1 cellular context compared by ENCODE assay signal in the genomic region with DNA sequence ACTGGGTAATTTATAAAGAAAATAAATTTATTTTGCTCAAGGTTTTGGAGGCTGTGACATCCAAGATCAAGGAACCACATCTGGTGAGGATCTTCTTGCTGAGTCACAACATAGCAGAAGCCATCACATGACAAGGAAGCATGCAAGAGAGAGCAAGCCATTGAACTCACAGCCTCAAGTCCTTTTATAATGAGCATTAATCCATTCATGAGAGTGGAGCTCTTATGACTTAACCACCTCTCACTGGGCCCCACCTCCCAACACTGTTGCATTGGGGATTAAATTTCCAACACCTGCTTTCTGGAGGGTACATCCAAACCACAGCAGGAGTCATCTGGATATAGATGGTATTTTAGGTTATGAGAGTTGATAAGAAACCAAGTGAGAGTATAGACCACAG.
TF ChIP-seq lines count a peak whose summit lies in the region.

No MANE protein-coding gene starts in this region.

TF ChIP-seq in K562, 482 proteins besides CTCF, POLR2A, EP300 and RAD21 (continued from another document):
- TF ChIP-seq CBX8 (IDR thresholded peaks at IDR 0.05; ENCODE audit: borderline replicate concordance, extremely low read depth, low read depth, low read length, poor library complexity, severe bottlenecking) (no peak), USF1 (CRISPR knock-in tag; IDR thresholded peaks at IDR 0.05) (peak; percentile 67), TCF3 (CRISPR knock-in tag; IDR thresholded peaks at IDR 0.05) (no peak), L3MBTL2 (IDR thresholded peaks at IDR 0.05) (peak; percentile 69), HNRNPUL1 (IDR thresholded peaks at IDR 0.05; ENCODE audit: low read length) (no peak), ZNF639 (CRISPR knock-in tag; conservative IDR thresholded peaks at IDR 0.05 in 1 of 2, IDR thresholded peaks at IDR 0.05 in 1 of 2) (0 out of 4 replicates have a peak, but pooled peaks of 1 of the 2 experiments have one; percentile 36), ZNF316 (IDR thresholded peaks at IDR 0.05) (peak; percentile 70), ELF2 (CRISPR knock-in tag; IDR thresholded peaks at IDR 0.05) (0 out of 2 replicates have a peak, but pooled peaks have one; percentile 45), KDM2B (CRISPR knock-in tag; IDR thresholded peaks at IDR 0.05) (no peak), ADNP (tag; IDR thresholded peaks at IDR 0.05) (no peak), TRIM24 (IDR thresholded peaks at IDR 0.05) (peak in 1 of 2 experiments; percentile 57; a peak in 1 of 4 replicates), USF2 (CRISPR knock-in tag; IDR thresholded peaks at IDR 0.05) (peak; percentile 68), ARNT (IDR thresholded peaks at IDR 0.05) (no peak), CBFA2T2 (conservative IDR thresholded peaks at IDR 0.05) (peak; percentile 22; the same call in 1 of the 2 replicates), JUND (IDR thresholded peaks at IDR 0.05; ENCODE audit: borderline replicate concordance, low read depth, low read length) (peak; percentile 54; the same call in 1 of the 2 replicates), JUND (tag; IDR thresholded peaks at IDR 0.05; ENCODE audit: borderline replicate concordance, low read depth, low read length) (no peak; the same call in 2 of the 3 replicates), FOXK2 (conservative IDR thresholded peaks at IDR 0.05 in 1 of 2, IDR thresholded peaks at IDR 0.05 in 1 of 2; ENCODE audit: low read depth in 2 of 2) (no peak), BACH1 (tag; IDR thresholded peaks at IDR 0.05) (peak; percentile 88), E2F6 (IDR thresholded peaks at IDR 0.05; ENCODE audit: borderline replicate concordance in 1 of 2, extremely low read depth in 1 of 2, insufficient read depth in 1 of 2, insufficient read length in 1 of 2, low read depth in 1 of 2, low read length in 1 of 2, poor library complexity in 1 of 2, severe bottlenecking in 1 of 2) (no peak)
- TF ChIP-seq, protein P1, sequence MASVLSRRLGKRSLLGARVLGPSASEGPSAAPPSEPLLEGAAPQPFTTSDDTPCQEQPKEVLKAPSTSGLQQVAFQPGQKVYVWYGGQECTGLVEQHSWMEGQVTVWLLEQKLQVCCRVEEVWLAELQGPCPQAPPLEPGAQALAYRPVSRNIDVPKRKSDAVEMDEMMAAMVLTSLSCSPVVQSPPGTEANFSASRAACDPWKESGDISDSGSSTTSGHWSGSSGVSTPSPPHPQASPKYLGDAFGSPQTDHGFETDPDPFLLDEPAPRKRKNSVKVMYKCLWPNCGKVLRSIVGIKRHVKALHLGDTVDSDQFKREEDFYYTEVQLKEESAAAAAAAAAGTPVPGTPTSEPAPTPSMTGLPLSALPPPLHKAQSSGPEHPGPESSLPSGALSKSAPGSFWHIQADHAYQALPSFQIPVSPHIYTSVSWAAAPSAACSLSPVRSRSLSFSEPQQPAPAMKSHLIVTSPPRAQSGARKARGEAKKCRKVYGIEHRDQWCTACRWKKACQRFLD (CRISPR knock-in tag; IDR thresholded peaks at IDR 0.05) = peak; percentile 72; the same call in 1 of the 2 replicates
- TF ChIP-seq, protein P2, sequence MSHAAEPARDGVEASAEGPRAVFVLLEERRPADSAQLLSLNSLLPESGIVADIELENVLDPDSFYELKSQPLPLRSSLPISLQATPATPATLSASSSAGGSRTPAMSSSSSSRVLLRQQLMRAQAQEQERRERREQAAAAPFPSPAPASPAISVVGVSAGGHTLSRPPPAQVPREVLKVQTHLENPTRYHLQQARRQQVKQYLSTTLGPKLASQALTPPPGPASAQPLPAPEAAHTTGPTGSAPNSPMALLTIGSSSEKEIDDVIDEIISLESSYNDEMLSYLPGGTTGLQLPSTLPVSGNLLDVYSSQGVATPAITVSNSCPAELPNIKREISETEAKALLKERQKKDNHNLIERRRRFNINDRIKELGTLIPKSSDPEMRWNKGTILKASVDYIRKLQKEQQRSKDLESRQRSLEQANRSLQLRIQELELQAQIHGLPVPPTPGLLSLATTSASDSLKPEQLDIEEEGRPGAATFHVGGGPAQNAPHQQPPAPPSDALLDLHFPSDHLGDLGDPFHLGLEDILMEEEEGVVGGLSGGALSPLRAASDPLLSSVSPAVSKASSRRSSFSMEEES (CRISPR knock-in tag; IDR thresholded peaks at IDR 0.05) = peak; percentile 83
- TF ChIP-seq, protein P3, sequence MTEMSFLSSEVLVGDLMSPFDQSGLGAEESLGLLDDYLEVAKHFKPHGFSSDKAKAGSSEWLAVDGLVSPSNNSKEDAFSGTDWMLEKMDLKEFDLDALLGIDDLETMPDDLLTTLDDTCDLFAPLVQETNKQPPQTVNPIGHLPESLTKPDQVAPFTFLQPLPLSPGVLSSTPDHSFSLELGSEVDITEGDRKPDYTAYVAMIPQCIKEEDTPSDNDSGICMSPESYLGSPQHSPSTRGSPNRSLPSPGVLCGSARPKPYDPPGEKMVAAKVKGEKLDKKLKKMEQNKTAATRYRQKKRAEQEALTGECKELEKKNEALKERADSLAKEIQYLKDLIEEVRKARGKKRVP (CRISPR knock-in tag; IDR thresholded peaks at IDR 0.05) = peak; percentile 58; the same call in 1 of the 2 replicates
- TF ChIP-seq, protein P4, sequence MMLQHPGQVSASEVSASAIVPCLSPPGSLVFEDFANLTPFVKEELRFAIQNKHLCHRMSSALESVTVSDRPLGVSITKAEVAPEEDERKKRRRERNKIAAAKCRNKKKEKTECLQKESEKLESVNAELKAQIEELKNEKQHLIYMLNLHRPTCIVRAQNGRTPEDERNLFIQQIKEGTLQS (IDR thresholded peaks at IDR 0.05) = 0 out of 2 replicates have a peak, but pooled peaks have one; percentile 45
- TF ChIP-seq, protein P4 (CRISPR knock-in tag; conservative IDR thresholded peaks at IDR 0.05) = no peak
TF ChIP-seq in K562: peak in this region for 36.
